In genomic region chr1:37738619-37739018, GRCh38 we compare ENCODE assay signal across 2 cellular contexts.
A peak's percentile ranks its signal among the peaks of the same experiment; 100 is the strongest.
TF ChIP-seq lines count a peak whose summit lies in the region.

No MANE protein-coding gene starts in this region.

TF ChIP-seq in HEK293, 187 proteins besides CTCF, POLR2A, EP300 and RAD21:
- peak; percentile 88 for TF ChIP-seq ZNF146 (tag by site-specific recombination; IDR thresholded peaks at IDR 0.05)

TF ChIP-seq in K562, 482 proteins besides CTCF, POLR2A, EP300 and RAD21:
- TF ChIP-seq ZNF146 (CRISPR knock-in tag; IDR thresholded peaks at IDR 0.05; ENCODE audit: unreplicated experiment) (peak; percentile 62), RBM25 (IDR thresholded peaks at IDR 0.05; ENCODE audit: low read depth, low read length, severe bottlenecking) (peak; percentile 9)
